ENCODE assay signal across 19 cellular contexts in genomic region chr6:160085226-160085625, GRCh38. TPM values are rescaled to one million over a fixed set of nuclear protein-coding genes. Genes with fewer than 3 reads are reported as not detected.
DNase-seq lines count a peak whose midpoint lies in the region; ATAC-seq, FAIRE-seq and TF ChIP-seq lines count a peak whose summit lies in the region.
"Had no signal": no experiment of that assay in that cellular context is flagged by ENCODE, and none has a peak within 500 bp of the region (broad histone marks: within the 10 kb centered on the region; RNA-seq: fewer than 3 reads in every experiment).

No MANE protein-coding gene starts in this region.

- H3K9ac ChIP-seq in colonic mucosa (ENCODE audit: low read depth in 2 of 2, low read length in 2 of 2) = peak overlapping the region in 1 of 2 donors; percentile 19

- CTCF ChIA-PET in activated CD8-positive, alpha-beta T cell treated with anti-CD3 and anti-CD28 coated beads, Interleukin-2, amount 10 ng/mL, durations not matched to agents 7 days and 5 days (lab: Charles Lee) = no interaction called here
- CTCF ChIA-PET in activated CD8-positive, alpha-beta T cell treated with anti-CD3 and anti-CD28 coated beads for 36 hours (lab: Charles Lee) = no interaction called here
- CTCF ChIA-PET in CD8-positive, alpha-beta memory T cell (lab: Charles Lee) = no interaction called here

- ATAC-seq in activated CD8-positive, alpha-beta T cell treated with anti-CD3 and anti-CD28 coated beads, Interleukin-2, amount 10 ng/mL, durations not matched to agents 7 days and 5 days = no peak
- no peak for ATAC-seq in activated CD8-positive, alpha-beta T cell treated with anti-CD3 and anti-CD28 coated beads for 36 hours
- ATAC-seq in natural killer cell = no peak
- ATAC-seq in gastrocnemius medialis = no peak
- ATAC-seq: A549 had no signal

- POLR2A ChIA-PET in activated CD8-positive, alpha-beta T cell treated with anti-CD3 and anti-CD28 coated beads, Interleukin-2, amount 10 ng/mL, durations not matched to agents 7 days and 5 days (lab: Charles Lee) = no interaction called here
- POLR2A ChIA-PET in activated CD8-positive, alpha-beta T cell treated with anti-CD3 and anti-CD28 coated beads for 36 hours (lab: Charles Lee) = no interaction called here
- POLR2A ChIA-PET in CD8-positive, alpha-beta memory T cell (lab: Charles Lee) = no interaction called here

- no peaks in the 10 kb centered on the region for H3K9me3 Mint-ChIP-seq in activated CD8-positive, alpha-beta T cell treated with anti-CD3 and anti-CD28 coated beads, Interleukin-2, amount 10 ng/mL, durations not matched to agents 7 days and 5 days (ENCODE audit: insufficient read depth)
- no peaks in the 10 kb centered on the region for H3K9me3 Mint-ChIP-seq in activated CD8-positive, alpha-beta T cell treated with anti-CD3 and anti-CD28 coated beads for 36 hours
- no peaks in the 10 kb centered on the region for H3K9me3 Mint-ChIP-seq in CD8-positive, alpha-beta memory T cell
- no peaks in the 10 kb centered on the region for H3K9me3 Mint-ChIP-seq in natural killer cell

- H3K27ac ChIP-seq in CD8-positive, alpha-beta memory T cell (ENCODE audit: low read depth, low read length) = no peak overlapping the region
- H3K27ac ChIP-seq in colonic mucosa (peak overlapping the region; percentile 47), gastrocnemius medialis (no peak overlapping the region)
- H3K27ac ChIP-seq: A549 had no signal

- DNase-seq in activated CD8-positive, alpha-beta T cell treated with anti-CD3 and anti-CD28 coated beads, Interleukin-2, amount 10 ng/mL, durations not matched to agents 7 days and 5 days = no peak
- no peak for DNase-seq in activated CD8-positive, alpha-beta T cell treated with anti-CD3 and anti-CD28 coated beads for 36 hours
- no peak for DNase-seq in CD8-positive, alpha-beta memory T cell
- DNase-seq in colonic mucosa (no peak), natural killer cell (no peak), midbrain (lab: John Stamatoyannopoulos, UW) (no peak), GM12891 (ENCODE audit: insufficient read length, low spot score) (no peak), gastrocnemius medialis (no peak)
- DNase-seq: Calu3, DMS79, H9, IMR-90, Kasumi-1, NCI-H187 treated with DMSO at 0.1 percent for 48 hours, NCI-H2171, NCI-H774 had no signal

- H3K4me3 Mint-ChIP-seq in activated CD8-positive, alpha-beta T cell treated with anti-CD3 and anti-CD28 coated beads, Interleukin-2, amount 10 ng/mL, durations not matched to agents 7 days and 5 days = no peak overlapping the region
- no peak overlapping the region for H3K4me3 Mint-ChIP-seq in activated CD8-positive, alpha-beta T cell treated with anti-CD3 and anti-CD28 coated beads for 36 hours
- peak overlapping the region in 3 of 7 donors; percentile 9 to 59 (median 17) for H3K4me3 Mint-ChIP-seq in CD8-positive, alpha-beta memory T cell
- peak overlapping the region; percentile 65 for H3K4me3 Mint-ChIP-seq in natural killer cell
- H3K4me3 Mint-ChIP-seq: H9 had no signal

- H3K4me1 ChIP-seq in CD8-positive, alpha-beta memory T cell (ENCODE audit: insufficient read depth, low read length) = no peaks in the 10 kb centered on the region
- H3K4me1 ChIP-seq in colonic mucosa (peaks cover 4% of the 10 kb centered on the region), gastrocnemius medialis (no peaks in the 10 kb centered on the region)

- peaks cover 62% of the 10 kb centered on the region for H3K36me3 ChIP-seq in CD8-positive, alpha-beta memory T cell (ENCODE audit: insufficient read depth, low read length)
- H3K36me3 ChIP-seq in colonic mucosa (peaks cover 2% of the 10 kb centered on the region), gastrocnemius medialis (peaks cover 0 to 73% of the 10 kb centered on the region in 2 donors)

- no peak overlapping the region for H3K4me3 ChIP-seq in CD8-positive, alpha-beta memory T cell (ENCODE audit: low read length)
- no peak overlapping the region for H3K4me3 ChIP-seq in colonic mucosa
- no peak overlapping the region for H3K4me3 ChIP-seq in gastrocnemius medialis
- H3K4me3 ChIP-seq: A549 had no signal

- H3K9me3 ChIP-seq in CD8-positive, alpha-beta memory T cell (ENCODE audit: low read length) = no peaks in the 10 kb centered on the region
- H3K9me3 ChIP-seq in colonic mucosa = no peaks in the 10 kb centered on the region
- H3K9me3 ChIP-seq in gastrocnemius medialis = no peaks in the 10 kb centered on the region
- H3K9me3 ChIP-seq: A549 had no signal

- peaks cover 78% of the 10 kb centered on the region for H3K36me3 Mint-ChIP-seq in activated CD8-positive, alpha-beta T cell treated with anti-CD3 and anti-CD28 coated beads, Interleukin-2, amount 10 ng/mL, durations not matched to agents 7 days and 5 days (ENCODE audit: low read depth)
- H3K36me3 Mint-ChIP-seq in activated CD8-positive, alpha-beta T cell treated with anti-CD3 and anti-CD28 coated beads for 36 hours (ENCODE audit: low read depth) = peaks cover 67% of the 10 kb centered on the region
- H3K36me3 Mint-ChIP-seq in CD8-positive, alpha-beta memory T cell = peaks cover 7 to 92% (median 47%) of the 10 kb centered on the region in 3 donors
- peaks cover 42% of the 10 kb centered on the region for H3K36me3 Mint-ChIP-seq in natural killer cell

- peaks cover 17% of the 10 kb centered on the region for H3K4me1 Mint-ChIP-seq in activated CD8-positive, alpha-beta T cell treated with anti-CD3 and anti-CD28 coated beads, Interleukin-2, amount 10 ng/mL, durations not matched to agents 7 days and 5 days (ENCODE audit: low read depth)
- peaks cover 18% of the 10 kb centered on the region for H3K4me1 Mint-ChIP-seq in activated CD8-positive, alpha-beta T cell treated with anti-CD3 and anti-CD28 coated beads for 36 hours (ENCODE audit: low read depth)
- peaks cover 6 to 15% (median 14%) of the 10 kb centered on the region in 3 donors for H3K4me1 Mint-ChIP-seq in CD8-positive, alpha-beta memory T cell
- H3K4me1 Mint-ChIP-seq in natural killer cell = peaks cover 22 to 27% of the 10 kb centered on the region in 2 donors

- in situ Hi-C loops in gastrocnemius medialis (cut with MboI; ENCODE audit: low sequenced_read_pairs in 4 of 4) = loop anchor here in 2 of 4 donors (10.0 to 25.0 kb wide), 2 partner anchors 223 to 370 kb away; no protein-coding TSS in a partner anchor

- intact Hi-C loops in activated CD8-positive, alpha-beta T cell treated with anti-CD3 and anti-CD28 coated beads for 36 hours (cut with micrococcal nuclease) = no loop called here
- intact Hi-C loops in colonic mucosa (cut with DNase I) = loop anchor here (10.0 kb wide), 1 partner anchor 220 kb away; no protein-coding TSS in a partner anchor
- intact Hi-C loops in natural killer cell (cut with micrococcal nuclease) = loop anchor here (5.0 kb wide), 1 partner anchor 372 kb away; no protein-coding TSS in a partner anchor
- intact Hi-C loops in gastrocnemius medialis (cut with DNase I; ENCODE audit: low total_unique reads) = loop anchor here (10.0 kb wide), 1 partner anchor 220 kb away; no protein-coding TSS in a partner anchor

- FAIRE-seq in GM12891 (lab: Jason Lieb, UNC) = no peak
- FAIRE-seq: A549, GM12892 had no signal

- no peaks in the 10 kb centered on the region for H3K27me3 ChIP-seq in CD8-positive, alpha-beta memory T cell (ENCODE audit: insufficient read depth, low read length, poor library complexity, severe bottlenecking)
- H3K27me3 ChIP-seq in colonic mucosa (no peaks in the 10 kb centered on the region), gastrocnemius medialis (no peaks in the 10 kb centered on the region)

- no peak for TF ChIP-seq POLR2A in GM12891 (IDR thresholded peaks at IDR 0.05; ENCODE audit: low read depth, low read length)
- TF ChIP-seq POLR2A in gastrocnemius medialis (IDR thresholded peaks at IDR 0.05) = no peak

- TF ChIP-seq CTCF in activated CD8-positive, alpha-beta T cell treated with anti-CD3 and anti-CD28 coated beads for 36 hours (IDR thresholded peaks at IDR 0.05) = no peak
- no peak for TF ChIP-seq CTCF in colonic mucosa (IDR thresholded peaks at IDR 0.05)
- no peak for TF ChIP-seq CTCF in natural killer cell (IDR thresholded peaks at IDR 0.05)
- TF ChIP-seq CTCF in gastrocnemius medialis (IDR thresholded peaks at IDR 0.05 in 4 of 5, conservative IDR thresholded peaks at IDR 0.05 in 1 of 5) = no peak

- no peaks in the 10 kb centered on the region for H3K27me3 Mint-ChIP-seq in activated CD8-positive, alpha-beta T cell treated with anti-CD3 and anti-CD28 coated beads, Interleukin-2, amount 10 ng/mL, durations not matched to agents 7 days and 5 days (ENCODE audit: low read depth)
- no peaks in the 10 kb centered on the region for H3K27me3 Mint-ChIP-seq in activated CD8-positive, alpha-beta T cell treated with anti-CD3 and anti-CD28 coated beads for 36 hours
- H3K27me3 Mint-ChIP-seq in CD8-positive, alpha-beta memory T cell = no peaks in the 10 kb centered on the region
- no peaks in the 10 kb centered on the region for H3K27me3 Mint-ChIP-seq in natural killer cell (ENCODE audit: low read depth in 2 of 2)

- H3K27ac Mint-ChIP-seq in activated CD8-positive, alpha-beta T cell treated with anti-CD3 and anti-CD28 coated beads, Interleukin-2, amount 10 ng/mL, durations not matched to agents 7 days and 5 days = peak overlapping the region; percentile 27
- H3K27ac Mint-ChIP-seq in activated CD8-positive, alpha-beta T cell treated with anti-CD3 and anti-CD28 coated beads for 36 hours = no peak overlapping the region
- H3K27ac Mint-ChIP-seq in CD8-positive, alpha-beta memory T cell = peak overlapping the region in 6 of 8 donors; percentile 4 to 61 (median 32)
- peak overlapping the region; percentile 51 to 82 for H3K27ac Mint-ChIP-seq in natural killer cell
- H3K27ac Mint-ChIP-seq: H9 had no signal

TF ChIP-seq in GM12891, 5 proteins besides CTCF, POLR2A, EP300 and RAD21:
- no peak for TF ChIP-seq POU2F2 (IDR thresholded peaks at IDR 0.05; ENCODE audit: low read depth, low read length)
- TF ChIP-seq TAF1 (IDR thresholded peaks at IDR 0.05; ENCODE audit: low read depth, low read length) = no peak
- no peak for TF ChIP-seq POLR2AphosphoS5 (IDR thresholded peaks at IDR 0.05; ENCODE audit: low read depth, low read length)
- TF ChIP-seq PAX5 (IDR thresholded peaks at IDR 0.05; ENCODE audit: insufficient read depth, low read length, severe bottlenecking) = no peak
- no peak for TF ChIP-seq SPI1 (IDR thresholded peaks at IDR 0.05; ENCODE audit: low read depth, low read length)
TF ChIP-seq in GM12891: peak in this region for 0.

RNA-seq across cellular contexts. Expression of gene SLC22A1, which starts 36.4 kb away (rescaled TPM):
- under 1 TPM; 0.16 to 0.87 TPM for total RNA-seq in activated CD8-positive, alpha-beta T cell treated with anti-CD3 and anti-CD28 coated beads, Interleukin-2, amount 10 ng/mL, durations not matched to agents 7 days and 5 days
- 1 to 10 TPM in 1 of 2 experiments, under 1 TPM in 1; 0.31 to 1.1 TPM for total RNA-seq in activated CD8-positive, alpha-beta T cell treated with anti-CD3 and anti-CD28 coated beads for 36 hours
- under 1 TPM; 0.22 to 0.49 TPM for total RNA-seq in CD8-positive, alpha-beta memory T cell
- polyA plus RNA-seq in CD8-positive, alpha-beta memory T cell = 0.13 TPM
- 1 to 10 TPM in 1 of 2 donors, under 1 TPM in 1; 0.74 to 2.3 TPM for total RNA-seq in colonic mucosa
- 1 to 10 TPM; 1.4 to 4.5 (median 3.0) TPM for total RNA-seq in natural killer cell
- polyA plus RNA-seq in GM12891 (2012; ENCODE audit: low read depth, missing spikeins) = 1.2 TPM
- total RNA-seq in gastrocnemius medialis = 1 to 10 TPM in 2 of 4 donors, under 1 TPM in 2; 0.78 to 1.4 (median 1.1) TPM
- total RNA-seq: G401, IMR-90 had no signal
